In genomic region chr3:189099505-189100290, GRCh38 we compare ENCODE assay signal across 27 cellular contexts.
DNase-seq lines count a peak whose midpoint lies in the region; ATAC-seq and TF ChIP-seq lines count a peak whose summit lies in the region.
"Had no signal": no experiment of that assay in that cellular context is flagged by ENCODE, and none has a peak within 500 bp of the region (broad histone marks: within the 10 kb centered on the region; RNA-seq: fewer than 3 reads in every experiment).

No MANE protein-coding gene starts in this region.

- H3K4me3 ChIP-seq in left lung (no peak overlapping the region), skin epidermis (no peak overlapping the region)
- H3K4me3 ChIP-seq: body of pancreas, prostate gland, SJCRH30 had no signal

- ATAC-seq in Right ventricle myocardium inferior (peak; percentile 74), left lung (peak; percentile 22), natural killer cell (no peak), HG02678 (IDR thresholded peaks at IDR 0.05; ENCODE audit: unreplicated experiment) (no peak), GM18873 (IDR thresholded peaks at IDR 0.05; ENCODE audit: low FRiP score, unreplicated experiment) (no peak)
- ATAC-seq: activated CD8-positive, alpha-beta T cell treated with anti-CD3 and anti-CD28 coated beads for 36 hours; activated T-cell treated with anti-CD3 and anti-CD28 coated beads, Interleukin-2, amount 50 U/mL, for 72 hours; stimulated activated naive B cell treated with anti-CD40 and anti-IgM and Interleukin-4, amounts not matched to agents 10 μg/mL and 1 μg/mL and 100 μg/mL, for 72 hours had no signal

- H3K9me3 ChIP-seq in left lung = no peaks in the 10 kb centered on the region
- H3K9me3 ChIP-seq: body of pancreas, prostate gland, SJCRH30 had no signal

- intact Hi-C loops in Right ventricle myocardium inferior (cut with DNase I) = loop anchor here (2.0 kb wide), 1 partner anchor 23 kb away; no protein-coding TSS in a partner anchor
- intact Hi-C loops in cardiac septum (cut with DNase I) = loop anchor here (2.0 kb wide), 1 partner anchor 121 kb away; no protein-coding TSS in a partner anchor
- intact Hi-C loops in left lung (cut with DNase I) = no loop called here
- intact Hi-C loops in natural killer cell (cut with micrococcal nuclease) = no loop called here

- H3K9me3 Mint-ChIP-seq in natural killer cell = no peaks in the 10 kb centered on the region
- H3K9me3 Mint-ChIP-seq: activated CD8-positive, alpha-beta T cell treated with anti-CD3 and anti-CD28 coated beads for 36 hours; activated naive CD4-positive, alpha-beta T cell treated with anti-CD3 and anti-CD28 coated beads, Interleukin-2, amount 50 U/mL, for 24 hours; activated T-cell treated with anti-CD3 and anti-CD28 coated beads, Interleukin-2, amount 50 U/mL, for 72 hours; dendritic cell treated with granulocyte-macrophage colony-stimulating factor and Interleukin-4, amounts not matched to agents 40 ng/mL and 50 ng/mL, for 4 days; immature natural killer cell; memory B cell; stimulated activated naive B cell treated with anti-CD40 and anti-IgM and Interleukin-4, amounts not matched to agents 10 μg/mL and 1 μg/mL and 100 μg/mL, for 72 hours had no signal

- H3K4me1 Mint-ChIP-seq in natural killer cell = no peaks in the 10 kb centered on the region
- H3K4me1 Mint-ChIP-seq: activated naive CD4-positive, alpha-beta T cell treated with anti-CD3 and anti-CD28 coated beads, Interleukin-2, amount 50 U/mL, for 24 hours; immature natural killer cell; memory B cell; stimulated activated naive B cell treated with anti-CD40 and anti-IgM and Interleukin-4, amounts not matched to agents 10 μg/mL and 1 μg/mL and 100 μg/mL, for 72 hours had no signal

- TF ChIP-seq CTCF in left lung (IDR thresholded peaks at IDR 0.05) (no peak), natural killer cell (IDR thresholded peaks at IDR 0.05) (no peak)

- no peaks in the 10 kb centered on the region for H3K36me3 ChIP-seq in left lung
- H3K36me3 ChIP-seq: prostate gland, SJCRH30 had no signal

- H3K27ac ChIP-seq in left lung (peak overlapping the region; percentile 34 to 74), skin epidermis (peak overlapping the region in 17 of 21 experiments; percentile 25 to 87 (median 60))
- H3K27ac ChIP-seq: SJCRH30 had no signal

- H3K27me3 Mint-ChIP-seq in natural killer cell (ENCODE audit: low read depth in 2 of 2) = peaks cover 15 to 23% of the 10 kb centered on the region in 2 donors
- H3K27me3 Mint-ChIP-seq: activated CD8-positive, alpha-beta T cell treated with anti-CD3 and anti-CD28 coated beads for 36 hours; activated naive CD4-positive, alpha-beta T cell treated with anti-CD3 and anti-CD28 coated beads, Interleukin-2, amount 50 U/mL, for 24 hours had no signal

- no peak overlapping the region for H3K4me3 Mint-ChIP-seq in natural killer cell
- H3K4me3 Mint-ChIP-seq: activated CD8-positive, alpha-beta T cell treated with anti-CD3 and anti-CD28 coated beads for 36 hours; activated naive CD4-positive, alpha-beta T cell treated with anti-CD3 and anti-CD28 coated beads, Interleukin-2, amount 50 U/mL, for 24 hours; activated T-cell treated with anti-CD3 and anti-CD28 coated beads, Interleukin-2, amount 50 U/mL, for 72 hours; dendritic cell treated with granulocyte-macrophage colony-stimulating factor and Interleukin-4, amounts not matched to agents 40 ng/mL and 50 ng/mL, for 4 days; immature natural killer cell; memory B cell; stimulated activated naive B cell treated with anti-CD40 and anti-IgM and Interleukin-4, amounts not matched to agents 10 μg/mL and 1 μg/mL and 100 μg/mL, for 72 hours had no signal

- H3K27ac Mint-ChIP-seq in natural killer cell = no peak overlapping the region
- H3K27ac Mint-ChIP-seq: activated CD8-positive, alpha-beta T cell treated with anti-CD3 and anti-CD28 coated beads for 36 hours; activated naive CD4-positive, alpha-beta T cell treated with anti-CD3 and anti-CD28 coated beads, Interleukin-2, amount 50 U/mL, for 24 hours; activated T-cell treated with anti-CD3 and anti-CD28 coated beads, Interleukin-2, amount 50 U/mL, for 72 hours; dendritic cell treated with granulocyte-macrophage colony-stimulating factor and Interleukin-4, amounts not matched to agents 40 ng/mL and 50 ng/mL, for 4 days; memory B cell; stimulated activated naive B cell treated with anti-CD40 and anti-IgM and Interleukin-4, amounts not matched to agents 10 μg/mL and 1 μg/mL and 100 μg/mL, for 72 hours had no signal

- no peaks in the 10 kb centered on the region for H3K4me1 ChIP-seq in left lung
- H3K4me1 ChIP-seq: body of pancreas, prostate gland, SJCRH30 had no signal

- H3K27me3 ChIP-seq in left lung = no peaks in the 10 kb centered on the region
- H3K27me3 ChIP-seq: body of pancreas, SJCRH30 had no signal

- H3K36me3 Mint-ChIP-seq in natural killer cell = no peaks in the 10 kb centered on the region
- H3K36me3 Mint-ChIP-seq: activated naive CD4-positive, alpha-beta T cell treated with anti-CD3 and anti-CD28 coated beads, Interleukin-2, amount 50 U/mL, for 24 hours; immature natural killer cell; memory B cell; stimulated activated naive B cell treated with anti-CD40 and anti-IgM and Interleukin-4, amounts not matched to agents 10 μg/mL and 1 μg/mL and 100 μg/mL, for 72 hours had no signal

- DNase-seq in Right ventricle myocardium inferior (ENCODE audit: missing footprints) (peak; percentile 67), cardiac septum (ENCODE audit: low spot score) (no peak), left lung (no peak), natural killer cell (no peak), DMS53 (lab: John Stamatoyannopoulos, UW) (no peak)
- DNase-seq: 8988T; activated CD4-positive, CD25-positive, alpha-beta regulatory T cell; activated CD8-positive, alpha-beta T cell treated with anti-CD3 and anti-CD28 coated beads for 36 hours; activated T-cell treated with anti-CD3 and anti-CD28 coated beads, Interleukin-2, amount 50 U/mL, for 72 hours; DMS 273 treated with DMSO at 0.1 percent for 48 hours; GF-D8; immature natural killer cell; Kasumi-1; NCI-H1092 treated with DMSO at 0.1 percent for 48 hours; NCI-H2081; NCI-H526 treated with DMSO at 0.1 percent for 48 hours; SJCRH30; stimulated activated CD4-positive, alpha-beta T cell treated with anti-CD3 and anti-CD28 coated beads, Interleukin-15, amount 100 ng/mL, for 24 hours; stimulated activated naive B cell treated with anti-CD40 and anti-IgM and Interleukin-4, amounts not matched to agents 10 μg/mL and 1 μg/mL and 100 μg/mL, for 72 hours had no signal

Comparison
In these comparisons a context has a peak if more than half of its experiments do, and no peak if none do; other contexts are left out.
1. ATAC-seq: peak in Right ventricle myocardium inferior (single experiment) and left lung (single experiment); none in natural killer cell (0 of 3), HG02678 (single experiment) and GM18873 (single experiment).
2. intact Hi-C loops: an anchor here in Right ventricle myocardium inferior (2.0 kb wide) and cardiac septum (2.0 kb wide); none called in left lung and natural killer cell.